In genomic region chr1:153791856-153792253, GRCh38 we compare ENCODE assay signal across 8 cellular contexts. TPM values are rescaled to one million over a fixed set of nuclear protein-coding genes. Genes with fewer than 3 reads are reported as not detected.
DNase-seq lines count a peak whose midpoint lies in the region; TF ChIP-seq lines count a peak whose summit lies in the region.

No MANE protein-coding gene starts in this region.

- H3K79me2 ChIP-seq in OCI-LY7 (ENCODE audit: insufficient read depth, low read depth, low read length) (no peaks in the 10 kb centered on the region), smooth muscle cell (ENCODE audit: low read depth) (peaks cover 14% of the 10 kb centered on the region)

- peak; percentile 26 for DNase-seq in GM19240 (ENCODE audit: insufficient read length, low spot score)
- no peak for DNase-seq in OCI-LY7 (ENCODE audit: low spot score)
- DNase-seq in epithelial cell of esophagus (ENCODE audit: low read depth), result peak; percentile 55
- peak; percentile 35 for DNase-seq in smooth muscle cell (lab: John Stamatoyannopoulos, UW; ENCODE audit: unreplicated experiment)
- DNase-seq in COR-L47 (lab: John Stamatoyannopoulos, UW), result no peak
- DNase-seq in GM10248 (ENCODE audit: extremely low spot score), result no peak
- DNase-seq in NCI-H146 (lab: John Stamatoyannopoulos, UW), result no peak
- DNase-seq in activated CD4-positive, CD25-positive, alpha-beta regulatory T cell treated with anti-CD3 and anti-CD28 coated beads, Interleukin-2, amount 50 U/mL, for 72 hours, result no peak

- H3K4me1 ChIP-seq in OCI-LY7 (ENCODE audit: insufficient read depth, low read length, poor library complexity, severe bottlenecking) (peaks cover 29% of the 10 kb centered on the region), smooth muscle cell (ENCODE audit: low read depth) (peaks cover 23% of the 10 kb centered on the region)

- peak overlapping the region; percentile 50; the same call in 1 of the 2 replicates for H2AFZ ChIP-seq in OCI-LY7 (ENCODE audit: low read length)
- no peak overlapping the region for H2AFZ ChIP-seq in smooth muscle cell (ENCODE audit: low read depth)

- POLR2A ChIA-PET in OCI-LY7 (lab: Charles Lee), result interaction anchor here (0.9 to 1.0 kb wide), 2 partner anchors 12 to 211 kb away, joined by 3 to 4 read pairs; no protein-coding TSS in a partner anchor
- POLR2A ChIA-PET in GM10248 (lab: Yijun Ruan, JAX), result no interaction called here

- H3K27ac ChIP-seq in OCI-LY7 (ENCODE audit: low read depth, low read length, poor library complexity, severe bottlenecking) (peak overlapping the region; percentile 27), smooth muscle cell (ENCODE audit: low read depth) (peak overlapping the region; percentile 98)

- H3K27me3 ChIP-seq in smooth muscle cell (ENCODE audit: low read depth), result no peaks in the 10 kb centered on the region

- no TSS peak for BruUV-seq in OCI-LY7 (replicated peaks; lab: Mats Ljungman, UMichigan)

- no peaks in the 10 kb centered on the region for H3K36me3 ChIP-seq in OCI-LY7 (ENCODE audit: insufficient read depth, low read length)
- no peaks in the 10 kb centered on the region for H3K36me3 ChIP-seq in smooth muscle cell (ENCODE audit: low read depth)

- H3K4me3 ChIP-seq in OCI-LY7 (ENCODE audit: low read depth, low read length, poor library complexity, severe bottlenecking) (peak overlapping the region; percentile 33), epithelial cell of esophagus (ENCODE audit: low read length) (no peak overlapping the region), smooth muscle cell (no peak overlapping the region)

- no peaks in the 10 kb centered on the region for H4K20me1 ChIP-seq in OCI-LY7 (ENCODE audit: insufficient read depth, low read length)
- no peaks in the 10 kb centered on the region for H4K20me1 ChIP-seq in smooth muscle cell (ENCODE audit: low read depth)

- H3F3A ChIP-seq in smooth muscle cell (ENCODE audit: low read depth), result peaks cover 9% of the 10 kb centered on the region

- intact Hi-C loops in OCI-LY7 (cut with micrococcal nuclease; ENCODE audit: unreplicated experiment), result no loop called here

- 36% methylated on average over 14 of the region's 14 CpGs for WGBS in smooth muscle cell (ENCODE audit: low lambda C conversion rate)

- H3K9me3 ChIP-seq in OCI-LY7 (ENCODE audit: low read length) (no peaks in the 10 kb centered on the region), smooth muscle cell (replicated peaks; ENCODE audit: low read depth) (no peaks in the 10 kb centered on the region)

- peak overlapping the region; percentile 51 for H3K4me2 ChIP-seq in OCI-LY7 (ENCODE audit: low read length)
- H3K4me2 ChIP-seq in smooth muscle cell, result peak overlapping the region; percentile 88

- CTCF ChIA-PET in OCI-LY7 (lab: Charles Lee; ENCODE audit: unreplicated experiment), result no interaction called here
- CTCF ChIA-PET in GM10248 (lab: Yijun Ruan, JAX), result interaction anchor here (1.0 to 2.7 kb wide), 4 partner anchors 8 to 195 kb away, joined by 3 to 9 read pairs (median 7); partner anchors contain the start of genes DENND4B and RAB13

- H3K9me2 ChIP-seq in OCI-LY7 (ENCODE audit: insufficient read depth, low read length), result no peaks in the 10 kb centered on the region

- TF ChIP-seq CTCF in OCI-LY7 (conservative IDR thresholded peaks at IDR 0.05; ENCODE audit: low read length) (0 out of 2 replicates have a peak, but pooled peaks have one; percentile 13), epithelial cell of esophagus (IDR thresholded peaks at IDR 0.05; ENCODE audit: insufficient read depth, low read depth, low read length, missing control alignments) (no peak), smooth muscle cell (IDR thresholded peaks at IDR 0.05; ENCODE audit: borderline replicate concordance, insufficient read depth, poor library complexity, severe bottlenecking) (no peak), GM10248 (IDR thresholded peaks at IDR 0.05; ENCODE audit: control extremely low read depth, extremely low read depth, low read depth, missing control alignments) (no peak)

- H3K9ac ChIP-seq in smooth muscle cell (ENCODE audit: low read depth), result peak overlapping the region; percentile 92

RNA-seq across cellular contexts. Expression of gene SLC27A3, which starts 16.6 kb away (rescaled TPM):
- 3.3 and 4.5 TPM in 2 replicates for total RNA-seq in OCI-LY7 (2014; rRNA removed; shearing (Covaris generic))
- total RNA-seq in OCI-LY7 (2022) (7.7 and 10.2 TPM in 2 replicates), smooth muscle cell (14.8 and 21.3 TPM in 2 replicates)
- polyA plus RNA-seq in smooth muscle cell, result 36.0 and 41.0 TPM in 2 replicates

Comparison
In these comparisons a context has a peak if more than half of its experiments do, and no peak if none do; other contexts are left out.
1. DNase-seq: peak in GM19240 (single experiment), epithelial cell of esophagus (single experiment) and smooth muscle cell (single experiment); none in OCI-LY7 (single experiment), COR-L47 (single experiment), GM10248 (single experiment), NCI-H146 (single experiment) and activated CD4-positive, CD25-positive, alpha-beta regulatory T cell treated with anti-CD3 and anti-CD28 coated beads, Interleukin-2, amount 50 U/mL, for 72 hours (single experiment).